Comparison of ENCODE assay signal across 17 cellular contexts in the genomic region with DNA sequence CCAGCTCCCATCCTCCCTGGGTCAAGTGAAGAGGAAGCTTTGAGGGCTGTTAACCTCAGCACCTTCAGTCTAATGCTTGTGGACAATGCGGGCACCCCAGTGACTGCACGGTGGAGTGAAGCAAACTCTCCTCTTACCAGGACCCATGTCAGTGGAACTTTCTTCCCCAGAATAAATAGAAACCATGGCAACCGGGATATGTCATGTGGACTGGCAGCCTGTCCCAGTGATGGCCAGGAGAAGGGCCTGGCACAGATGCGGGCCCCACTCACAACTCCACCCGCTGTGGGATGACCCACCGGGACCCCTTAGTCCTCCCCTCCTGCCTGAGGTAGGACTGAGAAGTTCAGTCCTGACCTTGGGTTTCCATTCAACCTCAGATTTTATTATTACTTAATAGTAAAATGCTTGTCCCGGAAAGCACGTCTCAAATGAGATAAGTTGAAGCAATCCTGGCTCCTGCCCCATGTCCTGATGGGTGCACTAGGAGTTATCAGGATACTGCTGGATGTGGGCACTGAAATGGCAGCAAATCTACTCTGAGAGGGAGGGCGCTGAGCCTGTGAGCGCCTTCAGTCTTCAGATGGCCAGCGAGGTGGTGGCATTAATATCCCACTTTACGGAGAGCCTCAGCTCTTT. TPM values are rescaled to one million over a fixed set of nuclear protein-coding genes. Genes with fewer than 3 reads are reported as not detected.
DNase-seq lines count a peak whose midpoint lies in the region; ATAC-seq and TF ChIP-seq lines count a peak whose summit lies in the region.
"Had no signal": no experiment of that assay in that cellular context is flagged by ENCODE, and none has a peak within 500 bp of the region (broad histone marks: within the 10 kb centered on the region; RNA-seq: fewer than 3 reads in every experiment).

No MANE protein-coding gene starts in this region.

- 79 to 83% methylated on average over 11 to 12 of the region's 12 CpGs for WGBS in upper lobe of left lung, 2 donors

- no peak for TF ChIP-seq CTCF in osteoblast (IDR thresholded peaks at IDR 0.05; ENCODE audit: extremely low read depth, low read depth, low read length)
- no peak for TF ChIP-seq CTCF in upper lobe of left lung (IDR thresholded peaks at IDR 0.05)

- H3K4me1 ChIP-seq in BLaER1 (peaks cover 66% of the 10 kb centered on the region), adipocyte (ENCODE audit: control insufficient read depth, insufficient read depth, low read length) (peaks cover 63% of the 10 kb centered on the region), osteoblast (ENCODE audit: insufficient read depth, low read length) (peaks cover 50% of the 10 kb centered on the region), upper lobe of left lung (peaks cover 58 to 68% (median 63%) of the 10 kb centered on the region in 4 donors)
- H3K4me1 ChIP-seq: HAP-1 had no signal

- DNase-seq in M059J (ENCODE audit: low read depth) (peak; percentile 71), adipocyte (ENCODE audit: low read depth) (no peak), osteoblast (ENCODE audit: insufficient read length, low spot score, missing footprints) (no peak), NK-92 (lab: John Stamatoyannopoulos, UW; ENCODE audit: unreplicated experiment) (no peak), cerebellar nuclear complex (lab: John Stamatoyannopoulos, UW) (no peak), upper lobe of left lung (no peak)
- DNase-seq: C1 segment of cervical spinal cord, DMS153, KBM-7, NCI-H1105, NCI-H187, NCI-H446 treated with DMSO at 0.1 percent for 48 hours, NCI-H748 treated with DMSO at 0.1 percent for 48 hours had no signal

- H3K4me3 ChIP-seq in BLaER1 (no peak overlapping the region), adipocyte (ENCODE audit: low read length) (no peak overlapping the region), osteoblast (ENCODE audit: insufficient read depth, low read length) (no peak overlapping the region), upper lobe of left lung (no peak overlapping the region)
- H3K4me3 ChIP-seq: HAP-1, MG63 had no signal

- H3K9ac ChIP-seq in BLaER1 (no peak overlapping the region), adipocyte (ENCODE audit: low read length) (peak overlapping the region; percentile 35)

- no peak for ATAC-seq in upper lobe of left lung (ENCODE audit: low FRiP score in 2 of 2)

- H3K9me3 ChIP-seq in BLaER1 (no peaks in the 10 kb centered on the region), adipocyte (ENCODE audit: control insufficient read depth, low read length) (no peaks in the 10 kb centered on the region), osteoblast (ENCODE audit: low read depth, low read length) (no peaks in the 10 kb centered on the region), upper lobe of left lung (no peaks in the 10 kb centered on the region)
- H3K9me3 ChIP-seq: HAP-1, MG63 had no signal

- peak overlapping the region; percentile 79 for H3K4me2 ChIP-seq in BLaER1
- H3K4me2 ChIP-seq in osteoblast (ENCODE audit: insufficient read depth, low read length) = peak overlapping the region; percentile 13

- no peaks in the 10 kb centered on the region for H3K79me2 ChIP-seq in osteoblast (ENCODE audit: insufficient read depth, low read length)

- H4K20me1 ChIP-seq in BLaER1 = peaks cover 19% of the 10 kb centered on the region; the same call in 1 of the 2 replicates
- H4K20me1 ChIP-seq in osteoblast (ENCODE audit: insufficient read depth, low read length) = peaks cover 3% of the 10 kb centered on the region

- H3K27ac ChIP-seq in BLaER1 (no peak overlapping the region), osteoblast (ENCODE audit: low read depth, low read length) (peak overlapping the region; percentile 11), upper lobe of left lung (no peak overlapping the region)

- H3K36me3 ChIP-seq in BLaER1 (no peaks in the 10 kb centered on the region), adipocyte (ENCODE audit: control insufficient read depth, insufficient read depth, low read length, severe bottlenecking) (no peaks in the 10 kb centered on the region), osteoblast (ENCODE audit: insufficient read depth, low read length) (no peaks in the 10 kb centered on the region), upper lobe of left lung (no peaks in the 10 kb centered on the region)
- H3K36me3 ChIP-seq: HAP-1, MG63 had no signal

- no peak for TF ChIP-seq EP300 in upper lobe of left lung (IDR thresholded peaks at IDR 0.05)

- no peaks in the 10 kb centered on the region for H3K27me3 ChIP-seq in BLaER1
- H3K27me3 ChIP-seq in adipocyte (replicated peaks; ENCODE audit: control insufficient read depth, insufficient read depth, low read length) = peaks cover 2% of the 10 kb centered on the region
- H3K27me3 ChIP-seq in osteoblast (ENCODE audit: insufficient read depth, low read length) = no peaks in the 10 kb centered on the region
- no peaks in the 10 kb centered on the region for H3K27me3 ChIP-seq in upper lobe of left lung
- H3K27me3 ChIP-seq: MG63 had no signal

- no peak for TF ChIP-seq POLR2A in upper lobe of left lung (IDR thresholded peaks at IDR 0.05)

- H2AFZ ChIP-seq in osteoblast (ENCODE audit: low read length) = no peak overlapping the region

RNA-seq across cellular contexts. Expression of a gene that starts 23.5 kb away (rescaled TPM):
- 6.1 and 8.4 TPM in 2 replicates for total RNA-seq in M059J (2014; rRNA removed; shearing (Covaris generic))
- total RNA-seq in osteoblast (0.88 and 1.1 TPM in 2 replicates), upper lobe of left lung (10 to 100 TPM in 5 of 6 donors, 1 to 10 TPM in 1; 7.2 to 29.3 (median 23.7) TPM)
- total RNA-seq: G401 had no signal
